ENCODE assay signal across 3 cellular contexts in genomic region chr20:47782920-47783552, GRCh38.
TF ChIP-seq lines count a peak whose summit lies in the region.

No MANE protein-coding gene starts in this region.

TF ChIP-seq in A549, 52 proteins besides CTCF, POLR2A, EP300 and RAD21:
- TF ChIP-seq NFE2L2 (conservative IDR thresholded peaks at IDR 0.05; ENCODE audit: low read length) (no peak), HES2 (IDR thresholded peaks at IDR 0.05) (no peak), EHF (CRISPR knock-in tag; IDR thresholded peaks at IDR 0.05) (no peak), ESRRA (IDR thresholded peaks at IDR 0.05; ENCODE audit: borderline replicate concordance, low read length) (no peak), SMC3 (IDR thresholded peaks at IDR 0.05) (0 out of 3 replicates have a peak, but pooled peaks have one; percentile 21), KDM1A (IDR thresholded peaks at IDR 0.05; ENCODE audit: low read depth) (no peak)

TF ChIP-seq in HCT116, 20 proteins besides CTCF, POLR2A, EP300 and RAD21:
- TF ChIP-seq TCF7L2 (IDR thresholded peaks at IDR 0.05; ENCODE audit: borderline replicate concordance, extremely low read depth, insufficient read depth, insufficient read length) (no peak), YY1 (IDR thresholded peaks at IDR 0.05; ENCODE audit: extremely low read depth, insufficient replicate concordance, low read depth, low read length) (no peak), SIN3A (IDR thresholded peaks at IDR 0.05; ENCODE audit: low read depth) (no peak), SP1 (IDR thresholded peaks at IDR 0.05; ENCODE audit: low read depth) (no peak), JUND (IDR thresholded peaks at IDR 0.05) (no peak), ZNF274 (IDR thresholded peaks at IDR 0.05; ENCODE audit: low read depth, low read length) (no peak), CEBPB (IDR thresholded peaks at IDR 0.05; ENCODE audit: low read depth) (no peak), FOSL1 (IDR thresholded peaks at IDR 0.05; ENCODE audit: low read depth) (no peak), EGR1 (IDR thresholded peaks at IDR 0.05; ENCODE audit: low read depth) (no peak), ELF1 (IDR thresholded peaks at IDR 0.05; ENCODE audit: borderline replicate concordance, low read depth) (no peak), CBX3 (IDR thresholded peaks at IDR 0.05; ENCODE audit: low read depth) (no peak), EZH2 (IDR thresholded peaks at IDR 0.05) (no peak), ZFX (IDR thresholded peaks at IDR 0.05) (no peak), EZH2phosphoT487 (IDR thresholded peaks at IDR 0.05; ENCODE audit: borderline replicate concordance) (no peak), POLR2AphosphoS5 (IDR thresholded peaks at IDR 0.05; ENCODE audit: low read depth, low read length) (no peak)
- TF ChIP-seq, protein P1, sequence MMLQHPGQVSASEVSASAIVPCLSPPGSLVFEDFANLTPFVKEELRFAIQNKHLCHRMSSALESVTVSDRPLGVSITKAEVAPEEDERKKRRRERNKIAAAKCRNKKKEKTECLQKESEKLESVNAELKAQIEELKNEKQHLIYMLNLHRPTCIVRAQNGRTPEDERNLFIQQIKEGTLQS (IDR thresholded peaks at IDR 0.05) = no peak
- TF ChIP-seq, protein P2, sequence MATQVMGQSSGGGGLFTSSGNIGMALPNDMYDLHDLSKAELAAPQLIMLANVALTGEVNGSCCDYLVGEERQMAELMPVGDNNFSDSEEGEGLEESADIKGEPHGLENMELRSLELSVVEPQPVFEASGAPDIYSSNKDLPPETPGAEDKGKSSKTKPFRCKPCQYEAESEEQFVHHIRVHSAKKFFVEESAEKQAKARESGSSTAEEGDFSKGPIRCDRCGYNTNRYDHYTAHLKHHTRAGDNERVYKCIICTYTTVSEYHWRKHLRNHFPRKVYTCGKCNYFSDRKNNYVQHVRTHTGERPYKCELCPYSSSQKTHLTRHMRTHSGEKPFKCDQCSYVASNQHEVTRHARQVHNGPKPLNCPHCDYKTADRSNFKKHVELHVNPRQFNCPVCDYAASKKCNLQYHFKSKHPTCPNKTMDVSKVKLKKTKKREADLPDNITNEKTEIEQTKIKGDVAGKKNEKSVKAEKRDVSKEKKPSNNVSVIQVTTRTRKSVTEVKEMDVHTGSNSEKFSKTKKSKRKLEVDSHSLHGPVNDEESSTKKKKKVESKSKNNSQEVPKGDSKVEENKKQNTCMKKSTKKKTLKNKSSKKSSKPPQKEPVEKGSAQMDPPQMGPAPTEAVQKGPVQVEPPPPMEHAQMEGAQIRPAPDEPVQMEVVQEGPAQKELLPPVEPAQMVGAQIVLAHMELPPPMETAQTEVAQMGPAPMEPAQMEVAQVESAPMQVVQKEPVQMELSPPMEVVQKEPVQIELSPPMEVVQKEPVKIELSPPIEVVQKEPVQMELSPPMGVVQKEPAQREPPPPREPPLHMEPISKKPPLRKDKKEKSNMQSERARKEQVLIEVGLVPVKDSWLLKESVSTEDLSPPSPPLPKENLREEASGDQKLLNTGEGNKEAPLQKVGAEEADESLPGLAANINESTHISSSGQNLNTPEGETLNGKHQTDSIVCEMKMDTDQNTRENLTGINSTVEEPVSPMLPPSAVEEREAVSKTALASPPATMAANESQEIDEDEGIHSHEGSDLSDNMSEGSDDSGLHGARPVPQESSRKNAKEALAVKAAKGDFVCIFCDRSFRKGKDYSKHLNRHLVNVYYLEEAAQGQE (IDR thresholded peaks at IDR 0.05; ENCODE audit: low read depth) = no peak
- TF ChIP-seq, protein P3, sequence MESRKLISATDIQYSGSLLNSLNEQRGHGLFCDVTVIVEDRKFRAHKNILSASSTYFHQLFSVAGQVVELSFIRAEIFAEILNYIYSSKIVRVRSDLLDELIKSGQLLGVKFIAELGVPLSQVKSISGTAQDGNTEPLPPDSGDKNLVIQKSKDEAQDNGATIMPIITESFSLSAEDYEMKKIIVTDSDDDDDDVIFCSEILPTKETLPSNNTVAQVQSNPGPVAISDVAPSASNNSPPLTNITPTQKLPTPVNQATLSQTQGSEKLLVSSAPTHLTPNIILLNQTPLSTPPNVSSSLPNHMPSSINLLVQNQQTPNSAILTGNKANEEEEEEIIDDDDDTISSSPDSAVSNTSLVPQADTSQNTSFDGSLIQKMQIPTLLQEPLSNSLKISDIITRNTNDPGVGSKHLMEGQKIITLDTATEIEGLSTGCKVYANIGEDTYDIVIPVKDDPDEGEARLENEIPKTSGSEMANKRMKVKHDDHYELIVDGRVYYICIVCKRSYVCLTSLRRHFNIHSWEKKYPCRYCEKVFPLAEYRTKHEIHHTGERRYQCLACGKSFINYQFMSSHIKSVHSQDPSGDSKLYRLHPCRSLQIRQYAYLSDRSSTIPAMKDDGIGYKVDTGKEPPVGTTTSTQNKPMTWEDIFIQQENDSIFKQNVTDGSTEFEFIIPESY (IDR thresholded peaks at IDR 0.05; ENCODE audit: extremely low read depth, insufficient replicate concordance, low read length) = no peak

TF ChIP-seq in HepG2, 621 proteins besides CTCF, POLR2A, EP300 and RAD21 (continues in another document):
- TF ChIP-seq ZNF329 (CRISPR knock-in tag; IDR thresholded peaks at IDR 0.05; ENCODE audit: low read depth) (no peak), GATA4 (IDR thresholded peaks at IDR 0.05; ENCODE audit: borderline replicate concordance, low read depth) (no peak), HNF4A (CRISPR knock-in tag; IDR thresholded peaks at IDR 0.05) (peak; percentile 55), ZNF292 (CRISPR knock-in tag; IDR thresholded peaks at IDR 0.05; ENCODE audit: borderline replicate concordance, low read depth) (peak; percentile 49; the same call in 1 of the 2 replicates), ZSCAN29 (CRISPR knock-in tag; conservative IDR thresholded peaks at IDR 0.05) (peak; percentile 66; the same call in 1 of the 2 replicates), ZNF543 (CRISPR knock-in tag; IDR thresholded peaks at IDR 0.05) (peak; percentile 53; the same call in 1 of the 2 replicates), ARID5B (CRISPR knock-in tag; IDR thresholded peaks at IDR 0.05) (peak; percentile 33; the same call in 1 of the 2 replicates), ZNF337 (CRISPR knock-in tag; IDR thresholded peaks at IDR 0.05; ENCODE audit: borderline replicate concordance, low read depth) (no peak), ZNF354B (CRISPR knock-in tag; IDR thresholded peaks at IDR 0.05) (no peak), SMC3 (IDR thresholded peaks at IDR 0.05; ENCODE audit: low read length) (peak; percentile 71), ZNF230 (CRISPR knock-in tag; IDR thresholded peaks at IDR 0.05) (0 out of 2 replicates have a peak, but pooled peaks have one; percentile 35), ESRRA (CRISPR knock-in tag; IDR thresholded peaks at IDR 0.05; ENCODE audit: low read depth) (0 out of 2 replicates have a peak, but pooled peaks have one; percentile 20), TEAD3 (CRISPR knock-in tag; optimal IDR thresholded peaks at IDR 0.05; ENCODE audit: borderline replicate concordance) (peak; percentile 21), ZNF567 (CRISPR knock-in tag; IDR thresholded peaks at IDR 0.05; ENCODE audit: borderline replicate concordance) (no peak), ZNF331 (CRISPR knock-in tag; IDR thresholded peaks at IDR 0.05) (0 out of 2 replicates have a peak, but pooled peaks have one; percentile 57), IRF2 (CRISPR knock-in tag; IDR thresholded peaks at IDR 0.05) (0 out of 2 replicates have a peak, but pooled peaks have one; percentile 31), ZNF530 (CRISPR knock-in tag; IDR thresholded peaks at IDR 0.05; ENCODE audit: low read depth) (no peak), STAG1 (CRISPR knock-in tag; IDR thresholded peaks at IDR 0.05) (peak; percentile 70), FOXO1 (CRISPR knock-in tag; IDR thresholded peaks at IDR 0.05) (0 out of 2 replicates have a peak, but pooled peaks have one; percentile 40), BHLHE40 (IDR thresholded peaks at IDR 0.05; ENCODE audit: low read length) (peak; percentile 30; the same call in 1 of the 2 replicates), NCOR1 (IDR thresholded peaks at IDR 0.05; ENCODE audit: borderline replicate concordance, low read length) (0 out of 2 replicates have a peak, but pooled peaks have one; percentile 49), RELA (CRISPR knock-in tag; IDR thresholded peaks at IDR 0.05) (0 out of 2 replicates have a peak, but pooled peaks have one; percentile 53), SOX5 (CRISPR knock-in tag; IDR thresholded peaks at IDR 0.05; ENCODE audit: borderline replicate concordance) (peak; percentile 30; the same call in 1 of the 2 replicates), ZNF619 (CRISPR knock-in tag; IDR thresholded peaks at IDR 0.05) (no peak), ZNF136 (CRISPR knock-in tag; IDR thresholded peaks at IDR 0.05; ENCODE audit: low read depth) (0 out of 2 replicates have a peak, but pooled peaks have one; percentile 65), ZBTB1 (CRISPR knock-in tag; IDR thresholded peaks at IDR 0.05; ENCODE audit: borderline replicate concordance) (no peak), DMTF1 (CRISPR knock-in tag; IDR thresholded peaks at IDR 0.05) (no peak), TGIF2 (CRISPR knock-in tag; IDR thresholded peaks at IDR 0.05) (0 out of 2 replicates have a peak, but pooled peaks have one; percentile 46), LCORL (IDR thresholded peaks at IDR 0.05) (no peak), LCORL (CRISPR knock-in tag; IDR thresholded peaks at IDR 0.05) (0 out of 2 replicates have a peak, but pooled peaks have one; percentile 35), PAXIP1 (CRISPR knock-in tag; conservative IDR thresholded peaks at IDR 0.05) (peak; percentile 34; the same call in 1 of the 2 replicates), TSC22D2 (CRISPR knock-in tag; IDR thresholded peaks at IDR 0.05; ENCODE audit: borderline replicate concordance) (no peak), WIZ (CRISPR knock-in tag; IDR thresholded peaks at IDR 0.05) (peak; percentile 56; the same call in 1 of the 2 replicates)
- TF ChIP-seq, protein P4, sequence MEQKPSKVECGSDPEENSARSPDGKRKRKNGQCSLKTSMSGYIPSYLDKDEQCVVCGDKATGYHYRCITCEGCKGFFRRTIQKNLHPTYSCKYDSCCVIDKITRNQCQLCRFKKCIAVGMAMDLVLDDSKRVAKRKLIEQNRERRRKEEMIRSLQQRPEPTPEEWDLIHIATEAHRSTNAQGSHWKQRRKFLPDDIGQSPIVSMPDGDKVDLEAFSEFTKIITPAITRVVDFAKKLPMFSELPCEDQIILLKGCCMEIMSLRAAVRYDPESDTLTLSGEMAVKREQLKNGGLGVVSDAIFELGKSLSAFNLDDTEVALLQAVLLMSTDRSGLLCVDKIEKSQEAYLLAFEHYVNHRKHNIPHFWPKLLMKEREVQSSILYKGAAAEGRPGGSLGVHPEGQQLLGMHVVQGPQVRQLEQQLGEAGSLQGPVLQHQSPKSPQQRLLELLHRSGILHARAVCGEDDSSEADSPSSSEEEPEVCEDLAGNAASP (CRISPR knock-in tag; IDR thresholded peaks at IDR 0.05; ENCODE audit: borderline replicate concordance) = 0 out of 2 replicates have a peak, but pooled peaks have one; percentile 20
